In genomic region chr4:168685136-168685535, GRCh38 we compare ENCODE assay signal across 12 cellular contexts.
DNase-seq lines count a peak whose midpoint lies in the region; ATAC-seq and TF ChIP-seq lines count a peak whose summit lies in the region.
"Had no signal": no experiment of that assay in that cellular context is flagged by ENCODE, and none has a peak within 500 bp of the region (broad histone marks: within the 10 kb centered on the region; RNA-seq: fewer than 3 reads in every experiment).

No MANE protein-coding gene starts in this region.

- H3K36me3 Mint-ChIP-seq in activated T-cell treated with anti-CD3 and anti-CD28 coated beads, Interleukin-2, amount 50 U/mL, for 72 hours (ENCODE audit: insufficient read depth in 2 of 2): no peaks in the 10 kb centered on the region

- no peak overlapping the region for H3K4me3 ChIP-seq in NB4 (ENCODE audit: low read depth, low read length)
- H3K4me3 ChIP-seq: SJCRH30 had no signal

- TF ChIP-seq CTCF in NB4 (IDR thresholded peaks at IDR 0.05; ENCODE audit: low read depth, low read length): no peak

- TF ChIP-seq POLR2A in GM18505 (IDR thresholded peaks at IDR 0.05; ENCODE audit: borderline replicate concordance, extremely low read depth, insufficient read depth, insufficient read length) (no peak), NB4 (IDR thresholded peaks at IDR 0.05; ENCODE audit: extremely low read depth, insufficient read length) (no peak)

- H3K4me3 Mint-ChIP-seq in activated T-cell treated with anti-CD3 and anti-CD28 coated beads, Interleukin-2, amount 50 U/mL, for 72 hours: no peak overlapping the region
- H3K4me3 Mint-ChIP-seq: effector memory CD8-positive, alpha-beta T cell; stimulated activated naive CD8-positive, alpha-beta T cell treated with anti-CD3 and anti-CD28 coated beads, Interleukin-15, amount 100 ng/mL, for 72 hours had no signal

- ATAC-seq in GM18505 (IDR thresholded peaks at IDR 0.05; ENCODE audit: unreplicated experiment) (peak; percentile 95), GM21360 (IDR thresholded peaks at IDR 0.05; ENCODE audit: unreplicated experiment) (peak; percentile 97), HG03039 (IDR thresholded peaks at IDR 0.05; ENCODE audit: unreplicated experiment) (peak; percentile 73)
- ATAC-seq in stimulated activated naive CD8-positive, alpha-beta T cell treated with anti-CD3 and anti-CD28 coated beads, Interleukin-15, Interleukin-2, amounts not matched to agents 100 U/mL and 50 U/mL, for 24 hours: no peak
- no peak for ATAC-seq in activated T-cell treated with anti-CD3 and anti-CD28 coated beads, Interleukin-2, amount 50 U/mL, for 72 hours (replicated peaks in 1 of 2)
- ATAC-seq: effector memory CD8-positive, alpha-beta T cell; stimulated activated naive CD8-positive, alpha-beta T cell treated with anti-CD3 and anti-CD28 coated beads, Interleukin-15, amount 100 ng/mL, for 72 hours had no signal

- peaks cover 12% of the 10 kb centered on the region for H3K27me3 Mint-ChIP-seq in activated T-cell treated with anti-CD3 and anti-CD28 coated beads, Interleukin-2, amount 50 U/mL, for 72 hours (ENCODE audit: low read depth)
- H3K27me3 Mint-ChIP-seq: effector memory CD8-positive, alpha-beta T cell; stimulated activated naive CD8-positive, alpha-beta T cell treated with anti-CD3 and anti-CD28 coated beads, Interleukin-15, amount 100 ng/mL, for 72 hours had no signal

- no peak overlapping the region for H3K27ac Mint-ChIP-seq in activated T-cell treated with anti-CD3 and anti-CD28 coated beads, Interleukin-2, amount 50 U/mL, for 72 hours
- H3K27ac Mint-ChIP-seq: effector memory CD8-positive, alpha-beta T cell; stimulated activated naive CD8-positive, alpha-beta T cell treated with anti-CD3 and anti-CD28 coated beads, Interleukin-15, amount 100 ng/mL, for 72 hours had no signal

- DNase-seq in NB4 (ENCODE audit: low read depth): peak; percentile 5
- no peak for DNase-seq in superior temporal gyrus (ENCODE audit: extremely low spot score)
- no peak for DNase-seq in stimulated activated naive CD8-positive, alpha-beta T cell treated with anti-CD3 and anti-CD28 coated beads, Interleukin-15, Interleukin-2, amounts not matched to agents 100 U/mL and 50 U/mL, for 24 hours
- no peak for DNase-seq in hepatic stellate cell (ENCODE audit: low spot score)
- no peak for DNase-seq in activated T-cell treated with anti-CD3 and anti-CD28 coated beads, Interleukin-2, amount 50 U/mL, for 72 hours
- DNase-seq: effector memory CD8-positive, alpha-beta T cell; NCI-H1930; SJCRH30; stimulated activated naive CD8-positive, alpha-beta T cell treated with anti-CD3 and anti-CD28 coated beads, Interleukin-15, amount 100 ng/mL, for 72 hours had no signal

- no peaks in the 10 kb centered on the region for H3K4me1 Mint-ChIP-seq in activated T-cell treated with anti-CD3 and anti-CD28 coated beads, Interleukin-2, amount 50 U/mL, for 72 hours (ENCODE audit: low read depth)
- H3K4me1 Mint-ChIP-seq: stimulated activated naive CD8-positive, alpha-beta T cell treated with anti-CD3 and anti-CD28 coated beads, Interleukin-15, amount 100 ng/mL, for 72 hours had no signal

- no peaks in the 10 kb centered on the region for H3K9me3 Mint-ChIP-seq in activated T-cell treated with anti-CD3 and anti-CD28 coated beads, Interleukin-2, amount 50 U/mL, for 72 hours
- H3K9me3 Mint-ChIP-seq: effector memory CD8-positive, alpha-beta T cell; stimulated activated naive CD8-positive, alpha-beta T cell treated with anti-CD3 and anti-CD28 coated beads, Interleukin-15, amount 100 ng/mL, for 72 hours had no signal

Comparison
In these comparisons a context has a peak if more than half of its experiments do, and no peak if none do; other contexts are left out.
1. ATAC-seq: peak in GM18505 (single experiment), GM21360 (single experiment) and HG03039 (single experiment); none in stimulated activated naive CD8-positive, alpha-beta T cell treated with anti-CD3 and anti-CD28 coated beads, Interleukin-15, Interleukin-2, amounts not matched to agents 100 U/mL and 50 U/mL, for 24 hours (single experiment) and activated T-cell treated with anti-CD3 and anti-CD28 coated beads, Interleukin-2, amount 50 U/mL, for 72 hours (0 of 2).